ENCODE assay signal across 8 cellular contexts in the genomic region with DNA sequence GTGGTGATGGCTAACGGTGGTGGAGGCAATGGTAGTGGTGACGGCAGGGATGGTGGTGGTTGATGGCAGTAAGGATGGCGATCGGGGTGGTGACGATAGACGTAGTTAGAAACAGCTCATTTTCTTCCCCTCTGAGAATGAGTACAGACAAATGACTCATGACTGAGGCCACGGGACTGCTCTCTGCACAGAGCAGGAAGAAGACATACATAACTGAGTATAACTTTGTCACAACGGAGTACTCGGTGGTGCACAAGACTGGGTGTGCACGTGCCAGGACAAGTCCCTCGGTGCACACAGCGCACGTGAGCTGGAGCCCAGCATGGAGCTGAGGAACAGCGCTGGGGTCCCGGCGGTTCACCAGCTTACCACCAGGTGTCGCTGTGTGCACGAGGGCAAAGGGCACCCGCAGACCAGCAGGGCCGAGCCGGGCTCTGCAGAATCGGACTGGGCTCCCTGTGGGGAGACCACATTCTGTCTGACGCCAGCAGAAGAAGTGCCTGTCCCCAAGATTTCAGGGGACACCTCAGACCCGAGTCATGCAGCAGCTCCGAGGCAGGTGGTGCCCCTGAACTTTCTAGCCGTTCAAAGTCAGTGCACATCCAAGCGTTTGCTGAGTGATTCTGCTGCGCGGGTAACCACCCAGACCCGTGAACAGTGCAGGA.
DNase-seq lines count a peak whose midpoint lies in the region; ATAC-seq and TF ChIP-seq lines count a peak whose summit lies in the region.

No MANE protein-coding gene starts in this region.

- H3K27me3 ChIP-seq in tibial artery = peaks cover 0 to 21% of the 10 kb centered on the region in 2 donors

- no peaks in the 10 kb centered on the region for H3K9me3 Mint-ChIP-seq in activated T-cell treated with anti-CD3 and anti-CD28 coated beads, Interleukin-2, amount 50 U/mL, for 4 hours
- H3K9me3 Mint-ChIP-seq in osteocyte (ENCODE audit: unreplicated experiment) = no peaks in the 10 kb centered on the region

- H3K4me1 ChIP-seq in OCI-LY7 (ENCODE audit: insufficient read depth, low read length, poor library complexity, severe bottlenecking) (peaks cover 6% of the 10 kb centered on the region), tibial artery (peaks cover 0 to 12% (median 6%) of the 10 kb centered on the region in 4 donors)

- CTCF ChIA-PET in OCI-LY7 (lab: Charles Lee; ENCODE audit: unreplicated experiment) = interaction anchor here (0.5 to 1.5 kb wide), 5 partner anchors 10 to 521 kb away, joined by 3 to 5 read pairs (median 3); no protein-coding TSS in a partner anchor

- POLR2A ChIA-PET in OCI-LY7 (lab: Charles Lee) = interaction anchor here (0.5 to 0.6 kb wide), 2 partner anchors 326 to 381 kb away, joined by 3 read pairs; no protein-coding TSS in a partner anchor

- peak; percentile 52 for ATAC-seq in HG02970 (IDR thresholded peaks at IDR 0.05; ENCODE audit: low FRiP score, unreplicated experiment)
- ATAC-seq in activated T-cell treated with anti-CD3 and anti-CD28 coated beads, Interleukin-2, amount 50 U/mL, for 4 hours = peak; percentile 89 to 92

- peak; percentile 49 for DNase-seq in NCI-H748 (lab: John Stamatoyannopoulos, UW; ENCODE audit: unreplicated experiment)
- DNase-seq in NCI-H748 treated with DMSO at 0.1 percent for 48 hours (lab: John Stamatoyannopoulos, UW) = no peak
- DNase-seq in OCI-LY7 (ENCODE audit: low spot score) = peak; percentile 56
- peak; percentile 62 for DNase-seq in activated T-cell treated with anti-CD3 and anti-CD28 coated beads, Interleukin-2, amount 50 U/mL, for 4 hours
- DNase-seq in fibroblast of the aortic adventitia (ENCODE audit: low read depth) = peak; percentile 16
- peak; percentile 88 for DNase-seq in osteocyte (ENCODE audit: extremely low spot score, unreplicated experiment)
- DNase-seq in tibial artery = peak; percentile 43 to 78

- H3K36me3 ChIP-seq in OCI-LY7 (ENCODE audit: insufficient read depth, low read length) (no peaks in the 10 kb centered on the region), tibial artery (no peaks in the 10 kb centered on the region)

- no TSS peak for BruUV-seq in OCI-LY7 (replicated peaks; lab: Mats Ljungman, UMichigan)

- H3K79me2 ChIP-seq in OCI-LY7 (ENCODE audit: insufficient read depth, low read depth, low read length) = no peaks in the 10 kb centered on the region

- no peaks in the 10 kb centered on the region for H3K9me3 ChIP-seq in OCI-LY7 (ENCODE audit: low read length)
- no peaks in the 10 kb centered on the region for H3K9me3 ChIP-seq in tibial artery

- no peak overlapping the region for H3K27ac Mint-ChIP-seq in osteocyte (ENCODE audit: unreplicated experiment)

- TF ChIP-seq CTCF in OCI-LY7 (conservative IDR thresholded peaks at IDR 0.05; ENCODE audit: low read length) (peak; percentile 88), fibroblast of the aortic adventitia (IDR thresholded peaks at IDR 0.05; ENCODE audit: insufficient read depth, low read length) (peak; percentile 86), osteocyte (IDR thresholded peaks at IDR 0.05) (peak; percentile 85), tibial artery (IDR thresholded peaks at IDR 0.05) (peak; percentile 83 to 92)

- no peaks in the 10 kb centered on the region for H4K20me1 ChIP-seq in OCI-LY7 (ENCODE audit: insufficient read depth, low read length)

- H3K4me3 ChIP-seq in OCI-LY7 (ENCODE audit: low read depth, low read length, poor library complexity, severe bottlenecking) (no peak overlapping the region), fibroblast of the aortic adventitia (ENCODE audit: low read depth, low read length) (no peak overlapping the region), tibial artery (no peak overlapping the region)

- H2AFZ ChIP-seq in OCI-LY7 (ENCODE audit: low read length) = no peak overlapping the region

- H3K27me3 Mint-ChIP-seq in activated T-cell treated with anti-CD3 and anti-CD28 coated beads, Interleukin-2, amount 50 U/mL, for 4 hours (ENCODE audit: low read depth) = peaks cover 9% of the 10 kb centered on the region
- H3K27me3 Mint-ChIP-seq in osteocyte (ENCODE audit: unreplicated experiment) = peaks cover 46% of the 10 kb centered on the region

- intact Hi-C loops in OCI-LY7 (cut with micrococcal nuclease; ENCODE audit: unreplicated experiment) = loop anchor here (1.0 to 5.0 kb wide), 4 partner anchors 39 to 521 kb away; no protein-coding TSS in a partner anchor
- intact Hi-C loops in tibial artery (cut with DNase I; ENCODE audit: low total_unique reads) = loop anchor here (10.0 kb wide), 2 partner anchors 441 to 521 kb away; no protein-coding TSS in a partner anchor

- H3K36me3 Mint-ChIP-seq in activated T-cell treated with anti-CD3 and anti-CD28 coated beads, Interleukin-2, amount 50 U/mL, for 4 hours (ENCODE audit: insufficient read depth) = no peaks in the 10 kb centered on the region
- no peaks in the 10 kb centered on the region for H3K36me3 Mint-ChIP-seq in osteocyte (ENCODE audit: unreplicated experiment)

- H3K9me2 ChIP-seq in OCI-LY7 (ENCODE audit: insufficient read depth, low read length) = no peaks in the 10 kb centered on the region

- H3K4me3 Mint-ChIP-seq in activated T-cell treated with anti-CD3 and anti-CD28 coated beads, Interleukin-2, amount 50 U/mL, for 4 hours = no peak overlapping the region
- no peak overlapping the region for H3K4me3 Mint-ChIP-seq in osteocyte (ENCODE audit: unreplicated experiment)

- H3K4me2 ChIP-seq in OCI-LY7 (ENCODE audit: low read length) = no peak overlapping the region

- H3K27ac ChIP-seq in OCI-LY7 (ENCODE audit: low read depth, low read length, poor library complexity, severe bottlenecking) (no peak overlapping the region), tibial artery (no peak overlapping the region)

- H3K4me1 Mint-ChIP-seq in activated T-cell treated with anti-CD3 and anti-CD28 coated beads, Interleukin-2, amount 50 U/mL, for 4 hours (ENCODE audit: low read depth) = peaks cover 8% of the 10 kb centered on the region
- H3K4me1 Mint-ChIP-seq in osteocyte (ENCODE audit: unreplicated experiment) = peaks cover 4% of the 10 kb centered on the region
